ENCODE assay signal across 31 cellular contexts in genomic region chr9:18694959-18695668, GRCh38.
"Had no signal": no experiment of that assay in that cellular context is flagged by ENCODE, and none has a peak within 500 bp of the region (broad histone marks: within the 10 kb centered on the region; RNA-seq: fewer than 3 reads in every experiment).

No MANE protein-coding gene starts in this region.

- H3K36me3 ChIP-seq: ovary, spleen, suprapubic skin, tibial artery, transverse colon, upper lobe of right lung, uterus had no signal

- DNase-seq: naive thymus-derived CD8-positive, alpha-beta T cell; nephron progenitor cell; occipital lobe; ovary; psoas muscle; right cardiac atrium; spleen; stimulated activated CD4-positive, alpha-beta T cell treated with anti-CD3 and anti-CD28 coated beads, Interleukin-12 subunit alpha, Interleukin-12 subunit beta, amount 100 ng/mL, for 4 hours; stimulated activated CD4-positive, alpha-beta T cell treated with anti-CD3 and anti-CD28 coated beads, Interleukin-1b, Interleukin-23, amount 100 ng/mL, for 48 hours; stimulated activated CD4-positive, alpha-beta T cell treated with anti-CD3 and anti-CD28 coated beads, Interleukin-4, amount 100 ng/mL, for 1 hour; stimulated activated CD4-positive, alpha-beta T cell treated with anti-CD3 and anti-CD28 coated beads, Interleukin-4, amount 100 ng/mL, for 4 hours; stimulated activated CD8-positive, alpha-beta memory T cell treated with anti-CD3 and anti-CD28 coated beads, Interleukin-4, amount 100 ng/mL, for 48 hours; stimulated activated naive CD4-positive, alpha-beta T cell; stimulated activated naive CD8-positive, alpha-beta T cell treated with anti-CD3 and anti-CD28 coated beads, Interleukin-15, amount 100 ng/mL, for 72 hours; stimulated activated naive CD8-positive, alpha-beta T cell treated with anti-CD3 and anti-CD28 coated beads, Interleukin-15, Interleukin-2, amounts not matched to agents 100 U/mL and 50 U/mL, for 24 hours; substantia nigra; testis; tibial artery; transverse colon; upper lobe of right lung; uterus had no signal

- ATAC-seq: naive thymus-derived CD8-positive, alpha-beta T cell; natural killer cell treated with Interleukin-12 subunit alpha and Interleukin-12 subunit beta and Interleukin-15 and Interleukin-18, amount 100 ng/mL, for 72 hours; psoas muscle; right cardiac atrium; sciatic nerve; stimulated activated memory B cell treated with anti-CD40 and anti-IgM and Interleukin-4, amounts not matched to agents 10 μg/mL and 1 μg/mL and 100 μg/mL, for 72 hours; stimulated activated naive CD8-positive, alpha-beta T cell treated with anti-CD3 and anti-CD28 coated beads, Interleukin-15, amount 100 ng/mL, for 72 hours; stimulated activated naive CD8-positive, alpha-beta T cell treated with anti-CD3 and anti-CD28 coated beads, Interleukin-15, Interleukin-2, amounts not matched to agents 100 U/mL and 50 U/mL, for 24 hours; upper lobe of right lung had no signal

- H3K27ac ChIP-seq: ovary, parathyroid adenoma, psoas muscle, skin epidermis, spleen, suprapubic skin, testis, tibial artery, transverse colon, upper lobe of right lung, uterus had no signal

- H3K4me3 Mint-ChIP-seq: naive thymus-derived CD8-positive, alpha-beta T cell; natural killer cell treated with Interleukin-12 subunit alpha and Interleukin-12 subunit beta and Interleukin-15 and Interleukin-18, amount 100 ng/mL, for 72 hours; nephron progenitor cell; neural crest cell; stimulated activated memory B cell treated with anti-CD40 and anti-IgM and Interleukin-4, amounts not matched to agents 10 μg/mL and 1 μg/mL and 100 μg/mL, for 72 hours; stimulated activated naive CD8-positive, alpha-beta T cell treated with anti-CD3 and anti-CD28 coated beads, Interleukin-15, amount 100 ng/mL, for 72 hours; type B pancreatic cell had no signal

- H3K4me3 ChIP-seq: ovary, psoas muscle, skin epidermis, smooth muscle cell, spleen, suprapubic skin, testis, tibial artery, transverse colon, upper lobe of right lung, uterus had no signal

- H3K27me3 ChIP-seq: ovary, spleen, suprapubic skin, testis, tibial artery, transverse colon, upper lobe of right lung, uterus had no signal

- H3K9me3 ChIP-seq: ovary, testis, upper lobe of right lung had no signal

- H3K4me2 ChIP-seq: smooth muscle cell had no signal

- H3K27me3 Mint-ChIP-seq: progenitor cell of endocrine pancreas; stimulated activated memory B cell treated with anti-CD40 and anti-IgM and Interleukin-4, amounts not matched to agents 10 μg/mL and 1 μg/mL and 100 μg/mL, for 72 hours; stimulated activated naive CD8-positive, alpha-beta T cell treated with anti-CD3 and anti-CD28 coated beads, Interleukin-15, amount 100 ng/mL, for 72 hours; type B pancreatic cell had no signal

- H3K4me1 Mint-ChIP-seq: naive thymus-derived CD8-positive, alpha-beta T cell; neural crest cell; stimulated activated memory B cell treated with anti-CD40 and anti-IgM and Interleukin-4, amounts not matched to agents 10 μg/mL and 1 μg/mL and 100 μg/mL, for 72 hours; stimulated activated naive CD8-positive, alpha-beta T cell treated with anti-CD3 and anti-CD28 coated beads, Interleukin-15, amount 100 ng/mL, for 72 hours had no signal

- H3K79me2 ChIP-seq: parathyroid adenoma had no signal

- H2AFZ ChIP-seq: parathyroid adenoma had no signal

- H3K27ac Mint-ChIP-seq: naive thymus-derived CD8-positive, alpha-beta T cell; natural killer cell treated with Interleukin-12 subunit alpha and Interleukin-12 subunit beta and Interleukin-15 and Interleukin-18, amount 100 ng/mL, for 72 hours; nephron progenitor cell; progenitor cell of endocrine pancreas; stimulated activated memory B cell treated with anti-CD40 and anti-IgM and Interleukin-4, amounts not matched to agents 10 μg/mL and 1 μg/mL and 100 μg/mL, for 72 hours; stimulated activated naive CD8-positive, alpha-beta T cell treated with anti-CD3 and anti-CD28 coated beads, Interleukin-15, amount 100 ng/mL, for 72 hours; type B pancreatic cell had no signal

- H3K36me3 Mint-ChIP-seq: stimulated activated memory B cell treated with anti-CD40 and anti-IgM and Interleukin-4, amounts not matched to agents 10 μg/mL and 1 μg/mL and 100 μg/mL, for 72 hours had no signal

- H3K9ac ChIP-seq: parathyroid adenoma had no signal

- H3K4me1 ChIP-seq: psoas muscle, spleen, testis, transverse colon, upper lobe of right lung had no signal
